8 cellular contexts compared by ENCODE assay signal in genomic region chr11:126303623-126304456, GRCh38.
A peak's percentile ranks its signal among the peaks of the same experiment; 100 is the strongest.
DNase-seq lines count a peak whose midpoint lies in the region; ATAC-seq and TF ChIP-seq lines count a peak whose summit lies in the region.

Gene DCPS, plus strand, starts transcription at chr11:126304060. Its CDS starts 21 bp downstream, at chr11:126304081.

- H3K9me3 Mint-ChIP-seq in central memory CD8-positive, alpha-beta T cell: no peaks in the 10 kb centered on the region

- H3K27ac Mint-ChIP-seq in central memory CD8-positive, alpha-beta T cell (ENCODE audit: low read depth): peak within 1 kb of the TSS; percentile 98

- H3K36me3 Mint-ChIP-seq in central memory CD8-positive, alpha-beta T cell (ENCODE audit: insufficient read depth): peaks cover 15% of the 10 kb centered on the region

- no peaks in the 10 kb centered on the region for H3K27me3 Mint-ChIP-seq in central memory CD8-positive, alpha-beta T cell

- ATAC-seq in GM19023 (IDR thresholded peaks at IDR 0.05; ENCODE audit: unreplicated experiment) (peak; percentile 90), HG03196 (IDR thresholded peaks at IDR 0.05; ENCODE audit: unreplicated experiment) (peak; percentile 92)
- peak; percentile 96 for ATAC-seq in central memory CD8-positive, alpha-beta T cell (replicated peaks; ENCODE audit: extremely low read depth, poor library complexity, severe bottlenecking)

- H3K4me1 Mint-ChIP-seq in central memory CD8-positive, alpha-beta T cell: peaks cover 31% of the 10 kb centered on the region

- TF ChIP-seq CTCF in AG09319 (IDR thresholded peaks at IDR 0.05; ENCODE audit: low read depth, low read length): no peak

- peak; percentile 75 for DNase-seq in AG09319 (ENCODE audit: extremely low read depth, low read depth)
- peak; percentile 86 to 95 for DNase-seq in NCI-H446 (lab: John Stamatoyannopoulos, UW)
- DNase-seq in activated CD4-positive, CD25-positive, alpha-beta regulatory T cell treated with anti-CD3 and anti-CD28 coated beads, Interleukin-2, amount 50 U/mL, for 16 hours (ENCODE audit: low read depth, low spot score): peak; percentile 63
- DNase-seq in central memory CD8-positive, alpha-beta T cell (ENCODE audit: low spot score in 2 of 2): peak; percentile 76 to 77
- DNase-seq in islet precursor cell: peak; percentile 97
- peak; percentile 75 to 83 (median 82) for DNase-seq in stimulated activated CD4-positive, alpha-beta T cell treated with anti-CD3 and anti-CD28 coated beads, Interleukin-12 subunit alpha, Interleukin-12 subunit beta, amount 100 ng/mL, for 48 hours (ENCODE audit: low read depth in 2 of 3, low spot score in 1 of 3)

- H3K4me3 Mint-ChIP-seq in central memory CD8-positive, alpha-beta T cell: peak within 1 kb of the TSS; percentile 98

Comparison
In these comparisons a context has a peak if more than half of its experiments do, and no peak if none do; other contexts are left out.
1. Peak in every context shown above with its lines: DNase-seq and ATAC-seq.